ENCODE assay signal across 7 cellular contexts in the genomic region with DNA sequence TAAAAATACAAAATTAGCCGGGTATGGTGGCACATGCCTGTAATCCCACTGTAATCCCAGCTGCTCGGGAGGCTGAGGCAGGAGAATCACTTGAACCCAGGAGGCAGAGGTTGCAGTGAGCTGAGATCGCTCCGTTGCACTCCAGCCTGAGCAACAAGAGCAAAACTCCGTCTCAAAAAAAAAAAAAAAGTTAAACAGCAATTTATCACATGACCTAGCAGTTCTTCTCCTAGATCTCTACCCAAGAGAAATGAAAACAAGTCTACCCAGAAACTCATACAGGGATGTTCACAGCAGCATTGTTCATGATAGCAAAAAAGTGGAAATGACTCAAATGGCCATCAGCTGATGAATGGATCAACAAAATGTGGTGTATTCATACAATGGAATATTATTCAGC. TPM values are rescaled to one million over a fixed set of nuclear protein-coding genes. Genes with fewer than 3 reads are reported as not detected.
DNase-seq lines count a peak whose midpoint lies in the region; FAIRE-seq and TF ChIP-seq lines count a peak whose summit lies in the region.
"Not testable (repeated sequence)": the region's sequence is repeated elsewhere in the genome, so short reads cannot be mapped to it uniquely, and the experiment has no call there.

No MANE protein-coding gene starts in this region.

- not testable (repeated sequence) for H2BK5ac ChIP-seq in H1 (ENCODE audit: low read depth, low read length)

- H3K23ac ChIP-seq in H1 (ENCODE audit: insufficient read length), result not testable (repeated sequence)

- 97% methylated on average over 3 of the region's 5 CpGs; no CpG with 5 or more reads in 1 of the 2 experiments for WGBS in H1 (ENCODE audit: extremely low coverage in 1 of 2, insufficient coverage in 1 of 2, insufficient read length in 1 of 2, insufficient replicate concordance in 2 of 2, low coverage in 1 of 2, low lambda C conversion rate in 2 of 2, missing lambda C conversion rate in 1 of 2), 2 experiments

- not testable (repeated sequence) for DNase-seq in GM12891 (ENCODE audit: insufficient read length, low spot score); OCI-LY7 (ENCODE audit: low spot score); activated naive CD4-positive, alpha-beta T cell treated with anti-CD3 and anti-CD28 coated beads for 36 hours; H1 (ENCODE audit: low read depth in 1 of 2, low spot score in 2 of 2); mesothelial cell of epicardium (ENCODE audit: low spot score in 2 of 2, unreplicated experiment in 2 of 2); neural progenitor cell (ENCODE audit: low spot score); type B pancreatic cell (ENCODE audit: extremely low spot score, unreplicated experiment)

- not testable (repeated sequence) for H3K4me1 Mint-ChIP-seq in activated naive CD4-positive, alpha-beta T cell treated with anti-CD3 and anti-CD28 coated beads for 36 hours (ENCODE audit: low read depth)
- peaks cover 45% of the 10 kb centered on the region for H3K4me1 Mint-ChIP-seq in mesothelial cell of epicardium
- H3K4me1 Mint-ChIP-seq in neural progenitor cell, result peaks cover 60% of the 10 kb centered on the region
- H3K4me1 Mint-ChIP-seq in type B pancreatic cell (ENCODE audit: unreplicated experiment), result peaks cover 45% of the 10 kb centered on the region

- CTCF ChIA-PET in OCI-LY7 (lab: Charles Lee; ENCODE audit: unreplicated experiment) (interaction anchor here (0.6 to 1.1 kb wide), 3 partner anchors 14 to 63 kb away, joined by 3 read pairs; no protein-coding TSS in a partner anchor), H1 (lab: Charles Lee; ENCODE audit: partially characterized antibody) (interaction anchor here (0.6 to 12.3 kb wide), 11 partner anchors 10 to 412 kb away, joined by 3 to 143 read pairs (median 5); partner anchors contain the start of gene ID3)
- CTCF ChIA-PET in activated naive CD4-positive, alpha-beta T cell treated with anti-CD3 and anti-CD28 coated beads for 36 hours (lab: Charles Lee), result interaction anchor here (1.2 kb wide), 1 partner anchor 64 kb away, joined by 4 read pairs; no protein-coding TSS in a partner anchor

- not testable (repeated sequence) for H3K18ac ChIP-seq in H1 (ENCODE audit: extremely low read depth, low read length)

- peaks cover 94% of the 10 kb centered on the region for H3K4me1 ChIP-seq in OCI-LY7 (ENCODE audit: insufficient read depth, low read length, poor library complexity, severe bottlenecking)
- H3K4me1 ChIP-seq in H1 (replicated peaks in 1 of 4; ENCODE audit: control insufficient read depth in 3 of 4, insufficient read depth in 4 of 4, low read length in 3 of 4), result peaks cover 5 to 16% (median 9%) of the 10 kb centered on the region in 4 experiments
- H3K4me1 ChIP-seq in neural progenitor cell, result peaks cover 30% of the 10 kb centered on the region

- not testable (repeated sequence) for TF ChIP-seq EP300 in H1 (IDR thresholded peaks at IDR 0.05; ENCODE audit: borderline replicate concordance in 1 of 2, low read depth in 2 of 2, low read length in 2 of 2)

- H3K27me3 Mint-ChIP-seq in activated naive CD4-positive, alpha-beta T cell treated with anti-CD3 and anti-CD28 coated beads for 36 hours (ENCODE audit: low read depth); mesothelial cell of epicardium (ENCODE audit: low read depth); type B pancreatic cell: not testable (repeated sequence)
- peaks cover 14% of the 10 kb centered on the region for H3K27me3 Mint-ChIP-seq in neural progenitor cell (ENCODE audit: insufficient read depth, low read depth)

- not testable (repeated sequence) for H2BK15ac ChIP-seq in H1 (ENCODE audit: low read length)

- H4K20me1 ChIP-seq in OCI-LY7 (ENCODE audit: insufficient read depth, low read length); H1 (replicated peaks in 1 of 2; ENCODE audit: control insufficient read depth in 1 of 2, insufficient read depth in 2 of 2, low read length in 2 of 2); neural progenitor cell (ENCODE audit: low read depth): not testable (repeated sequence)

- H3K14ac ChIP-seq in H1 (ENCODE audit: insufficient read length), result not testable (repeated sequence)

- H3K36me3 ChIP-seq in OCI-LY7 (ENCODE audit: insufficient read depth, low read length); H1 (ENCODE audit: control insufficient read depth in 2 of 4, insufficient read depth in 4 of 4, low read length in 3 of 4); neural progenitor cell: not testable (repeated sequence)

- H3K4ac ChIP-seq in H1 (replicated peaks; ENCODE audit: insufficient read length, low read depth, low read length), result not testable (repeated sequence)

- H2BK20ac ChIP-seq in H1 (ENCODE audit: low read length), result peak overlapping the region; percentile 77; the same call in 1 of the 2 replicates

- H3F3A ChIP-seq in neural progenitor cell (ENCODE audit: low read depth), result peaks cover 47% of the 10 kb centered on the region

- H3K79me2 ChIP-seq in OCI-LY7 (ENCODE audit: insufficient read depth, low read depth, low read length), result peaks cover 15% of the 10 kb centered on the region; the same call in 1 of the 2 replicates
- not testable (repeated sequence) for H3K79me2 ChIP-seq in H1 (ENCODE audit: control insufficient read depth in 1 of 2, insufficient read depth in 2 of 2, low read length in 2 of 2); neural progenitor cell (ENCODE audit: low read depth)

- H2AK5ac ChIP-seq in H1 (ENCODE audit: low read depth, low read length), result not testable (repeated sequence)

- TF ChIP-seq POLR2A in GM12891 (IDR thresholded peaks at IDR 0.05; ENCODE audit: low read depth, low read length); H1 (IDR thresholded peaks at IDR 0.05; ENCODE audit: control extremely low read depth in 1 of 2, low read depth in 2 of 2, low read length in 2 of 2): not testable (repeated sequence)

- H3K9me3 Mint-ChIP-seq in activated naive CD4-positive, alpha-beta T cell treated with anti-CD3 and anti-CD28 coated beads for 36 hours; mesothelial cell of epicardium; neural progenitor cell; type B pancreatic cell: not testable (repeated sequence)

- peak overlapping the region; percentile 8 for H3K27ac Mint-ChIP-seq in activated naive CD4-positive, alpha-beta T cell treated with anti-CD3 and anti-CD28 coated beads for 36 hours
- peak overlapping the region; percentile 64 for H3K27ac Mint-ChIP-seq in mesothelial cell of epicardium
- peak overlapping the region; percentile 69 for H3K27ac Mint-ChIP-seq in neural progenitor cell
- peak overlapping the region; percentile 59 for H3K27ac Mint-ChIP-seq in type B pancreatic cell

- not testable (repeated sequence) for BruUV-seq in OCI-LY7 (replicated peaks; lab: Mats Ljungman, UMichigan)

- not testable (repeated sequence) for H3K79me1 ChIP-seq in H1 (ENCODE audit: low read depth, low read length)

- H2AFZ ChIP-seq in OCI-LY7 (ENCODE audit: low read length); H1 (ENCODE audit: low read length); neural progenitor cell (replicated peaks): not testable (repeated sequence)

- H4K8ac ChIP-seq in H1 (ENCODE audit: extremely low read depth, insufficient read depth, low read length), result not testable (repeated sequence)

- H3K4me3 ChIP-seq in OCI-LY7 (ENCODE audit: low read depth, low read length, poor library complexity, severe bottlenecking); H1 (ENCODE audit: extremely low read depth in 1 of 4, insufficient read depth in 2 of 4, low read depth in 3 of 4, low read length in 4 of 4); neural progenitor cell: not testable (repeated sequence)

- not testable (repeated sequence) for H3K9me3 ChIP-seq in OCI-LY7 (ENCODE audit: low read length); H1 (ENCODE audit: insufficient read depth in 2 of 2, low read depth in 1 of 2, low read length in 1 of 2); neural progenitor cell (ENCODE audit: low read depth)

- H4K5ac ChIP-seq in H1 (ENCODE audit: insufficient read length, low read depth, low read length), result not testable (repeated sequence)

- H3K9ac ChIP-seq in H1 (replicated peaks in 1 of 4; ENCODE audit: extremely low read depth in 1 of 4, low read depth in 3 of 4, low read length in 3 of 4); neural progenitor cell: not testable (repeated sequence)

- TF ChIP-seq RAD21 in H1 (IDR thresholded peaks at IDR 0.05 in 1 of 2, conservative IDR thresholded peaks at IDR 0.05 in 1 of 2; ENCODE audit: low read depth in 2 of 2, low read length in 2 of 2), result not testable (repeated sequence)

- H3K9me2 ChIP-seq in OCI-LY7 (ENCODE audit: insufficient read depth, low read length), result not testable (repeated sequence)

- intact Hi-C loops in OCI-LY7 (cut with micrococcal nuclease; ENCODE audit: unreplicated experiment); activated naive CD4-positive, alpha-beta T cell treated with anti-CD3 and anti-CD28 coated beads for 36 hours (cut with micrococcal nuclease): not testable (repeated sequence)

- H2BK12ac ChIP-seq in H1 (ENCODE audit: low read depth, low read length), result not testable (repeated sequence)

- H3K36me3 Mint-ChIP-seq in activated naive CD4-positive, alpha-beta T cell treated with anti-CD3 and anti-CD28 coated beads for 36 hours (ENCODE audit: low read depth); mesothelial cell of epicardium; neural progenitor cell; type B pancreatic cell: not testable (repeated sequence)

- not testable (repeated sequence) for H3K4me3 Mint-ChIP-seq in activated naive CD4-positive, alpha-beta T cell treated with anti-CD3 and anti-CD28 coated beads for 36 hours; mesothelial cell of epicardium; neural progenitor cell; type B pancreatic cell

- H4K91ac ChIP-seq in H1 (replicated peaks; ENCODE audit: insufficient read length, low read length), result not testable (repeated sequence)

- H3K27ac ChIP-seq in OCI-LY7 (ENCODE audit: low read depth, low read length, poor library complexity, severe bottlenecking), result peak overlapping the region; percentile 11
- not testable (repeated sequence) for H3K27ac ChIP-seq in H1 (ENCODE audit: low read depth, low read length); neural progenitor cell

- not testable (repeated sequence) for TF ChIP-seq CTCF in OCI-LY7 (conservative IDR thresholded peaks at IDR 0.05; ENCODE audit: low read length); H1 (IDR thresholded peaks at IDR 0.05; ENCODE audit: control extremely low read depth in 1 of 3, insufficient read depth in 1 of 3, low read depth in 1 of 3, low read length in 3 of 3); mesothelial cell of epicardium (IDR thresholded peaks at IDR 0.05; ENCODE audit: unreplicated experiment); neural progenitor cell (IDR thresholded peaks at IDR 0.05); type B pancreatic cell (conservative IDR thresholded peaks at IDR 0.05)

- not testable (repeated sequence) for H2BK120ac ChIP-seq in H1 (replicated peaks; ENCODE audit: low read depth, low read length)

- not testable (repeated sequence) for H3K27me3 ChIP-seq in H1 (replicated peaks in 1 of 4; ENCODE audit: control insufficient read depth in 3 of 4, extremely low read depth in 1 of 4, insufficient read depth in 3 of 4, low read length in 3 of 4); neural progenitor cell

- POLR2A ChIA-PET in OCI-LY7 (lab: Charles Lee), result interaction anchor here (0.6 to 12.1 kb wide), 5 partner anchors 13 to 309 kb away, joined by 3 to 259 read pairs (median 3); partner anchors contain the start of gene ID3
- POLR2A ChIA-PET in H1 (lab: Charles Lee; ENCODE audit: partially characterized antibody), result interaction anchor here (0.7 to 20.4 kb wide), 3 partner anchors 15 to 220 kb away, joined by 3 to 547 read pairs (median 283); partner anchors contain the start of gene ID3

- not testable (repeated sequence) for H3K4me2 ChIP-seq in OCI-LY7 (ENCODE audit: low read length); H1 (ENCODE audit: insufficient read depth in 1 of 2, low read depth in 2 of 2, low read length in 2 of 2); neural progenitor cell

- FAIRE-seq in GM12891 (lab: Jason Lieb, UNC), result peak; percentile 26
- not testable (repeated sequence) for FAIRE-seq in H1 (lab: Jason Lieb, UNC)

- H3K56ac ChIP-seq in H1 (replicated peaks; ENCODE audit: insufficient read length, low read depth, low read length), result not testable (repeated sequence)

- not testable (repeated sequence) for H3K23me2 ChIP-seq in H1 (ENCODE audit: low read depth, low read length)

RNA-seq across cellular contexts. Expression of gene ID3, which starts 12.1 kb away (rescaled TPM):
- polyA plus RNA-seq in GM12891 (2012; ENCODE audit: low read depth, missing spikeins), result 67.3 TPM
- total RNA-seq in OCI-LY7 (2014; rRNA removed; shearing (Covaris generic)), result 1,286 and 1,658 TPM in 2 replicates
- total RNA-seq in OCI-LY7 (2022) (621 and 629 TPM in 2 replicates), mesothelial cell of epicardium (456 to 487 TPM (median 468 TPM) in 3 replicates), neural progenitor cell (ENCODE audit: low replicate concordance) (99.9 and 235 TPM in 2 replicates), type B pancreatic cell (ENCODE audit: low replicate concordance) (240 and 495 TPM in 2 replicates)
- total RNA-seq in activated naive CD4-positive, alpha-beta T cell treated with anti-CD3 and anti-CD28 coated beads for 36 hours, result 10 to 100 TPM; 69.5 to 74.6 TPM
- 240 and 252 TPM in 2 replicates for total RNA-seq in H1 (2021; fragmentation: NEBNext Ultra II Directional; extraction: Animal tissue kit (Norgen Biotek cat#: 25700))
- polyA plus RNA-seq in H1 (2011; rRNA removed), result 304 and 490 TPM in 2 replicates
- polyA plus RNA-seq in H1 (2011; cell fraction: cytosol; rRNA removed), result 310 TPM
- 192 TPM for polyA plus RNA-seq in H1 (2011; cell fraction: nucleus; rRNA removed)
- 135 to 194 TPM (median 157 TPM) in 4 replicates for polyA plus RNA-seq in H1 (2012, experiment 1 of 2)
- 300 TPM for polyA plus RNA-seq in H1 (2012, experiment 2 of 2)
- 260 TPM for polyA plus RNA-seq in H1 (2013, experiment 1 of 2)
- 250 TPM for polyA plus RNA-seq in H1 (2013, experiment 2 of 2)
- polyA minus RNA-seq in H1 (2011; rRNA and poly(A)+ RNA removed), result 30.4 and 61.8 TPM in 2 replicates
- 97.4 TPM for polyA minus RNA-seq in H1 (2011; cell fraction: cytosol; rRNA and poly(A)+ RNA removed)
- 104 TPM for polyA minus RNA-seq in H1 (2011; cell fraction: nucleus; rRNA and poly(A)+ RNA removed)

RNA-seq across cellular contexts. Expression of gene E2F2, which starts 40.4 kb away (rescaled TPM):
- 2.5 TPM for polyA plus RNA-seq in GM12891 (2012; ENCODE audit: low read depth, missing spikeins)
- total RNA-seq in OCI-LY7 (2014; rRNA removed; shearing (Covaris generic)), result 176 and 203 TPM in 2 replicates
- total RNA-seq in OCI-LY7 (2022) (212 and 224 TPM in 2 replicates), mesothelial cell of epicardium (4.2 to 5.7 TPM (median 4.8 TPM) in 3 replicates), neural progenitor cell (ENCODE audit: low replicate concordance) (3.4 and 7.0 TPM in 2 replicates), type B pancreatic cell (ENCODE audit: low replicate concordance) (8.4 and 9.4 TPM in 2 replicates)
- total RNA-seq in activated naive CD4-positive, alpha-beta T cell treated with anti-CD3 and anti-CD28 coated beads for 36 hours, result 10 to 100 TPM; 31.3 to 33.8 TPM
- 6.1 and 7.0 TPM in 2 replicates for total RNA-seq in H1 (2021; fragmentation: NEBNext Ultra II Directional; extraction: Animal tissue kit (Norgen Biotek cat#: 25700))
- 1.8 and 2.3 TPM in 2 replicates for polyA plus RNA-seq in H1 (2011; rRNA removed)
- 1.8 TPM for polyA plus RNA-seq in H1 (2011; cell fraction: cytosol; rRNA removed)
- 2.4 TPM for polyA plus RNA-seq in H1 (2011; cell fraction: nucleus; rRNA removed)
- 3.9 to 5.3 TPM (median 4.1 TPM) in 4 replicates for polyA plus RNA-seq in H1 (2012, experiment 1 of 2)
- polyA plus RNA-seq in H1 (2012, experiment 2 of 2), result 3.4 TPM
- polyA plus RNA-seq in H1 (2013, experiment 1 of 2), result 3.1 TPM
- 2.9 TPM for polyA plus RNA-seq in H1 (2013, experiment 2 of 2)
- 3.2 and 4.8 TPM in 2 replicates for polyA minus RNA-seq in H1 (2011; rRNA and poly(A)+ RNA removed)
- polyA minus RNA-seq in H1 (2011; cell fraction: cytosol; rRNA and poly(A)+ RNA removed), result 2.7 TPM
- 3.8 TPM for polyA minus RNA-seq in H1 (2011; cell fraction: nucleus; rRNA and poly(A)+ RNA removed)

Comparison
In these comparisons a context has a peak if more than half of its experiments do, and no peak if none do; other contexts are left out.
1. H3K27ac Mint-ChIP-seq: peak in every context shown above with its lines; median percentile 69 in neural progenitor cell; 64 in mesothelial cell of epicardium; 59 in type B pancreatic cell; 8 in activated naive CD4-positive, alpha-beta T cell treated with anti-CD3 and anti-CD28 coated beads for 36 hours.
2. RNA of gene E2F2, which starts 40.4 kb away (total RNA-seq): 176 to 224 TPM in OCI-LY7; 31.3 to 33.8 TPM in activated naive CD4-positive, alpha-beta T cell treated with anti-CD3 and anti-CD28 coated beads for 36 hours, 8.4 to 9.4 TPM in type B pancreatic cell, 6.1 to 7.0 TPM in H1, 4.2 to 5.7 TPM in mesothelial cell of epicardium and 3.4 to 7.0 TPM in neural progenitor cell; every median in the first group is over 4 times any median in the second.